11 cellular contexts compared by ENCODE assay signal in genomic region chr9:128454991-128455390, GRCh38. TPM values are rescaled to one million over a fixed set of nuclear protein-coding genes. Genes with fewer than 3 reads are reported as not detected.
DNase-seq lines count a peak whose midpoint lies in the region; ATAC-seq and TF ChIP-seq lines count a peak whose summit lies in the region.
"Had no signal": no experiment of that assay in that cellular context is flagged by ENCODE, and none has a peak within 500 bp of the region (broad histone marks: within the 10 kb centered on the region; RNA-seq: fewer than 3 reads in every experiment).

No MANE protein-coding gene starts in this region.

- peaks cover 37% of the 10 kb centered on the region for H3K79me2 ChIP-seq in Loucy (ENCODE audit: insufficient read depth, low read length)

- H3K4me2 ChIP-seq in Loucy (ENCODE audit: low read depth, low read length, poor library complexity, severe bottlenecking): peak overlapping the region; percentile 96

- no peaks in the 10 kb centered on the region for H3K27me3 ChIP-seq in Loucy (ENCODE audit: insufficient read depth, low read length, poor library complexity, severe bottlenecking)
- H3K27me3 ChIP-seq: body of pancreas had no signal

- peaks cover 16% of the 10 kb centered on the region for H3K4me1 Mint-ChIP-seq in activated CD8-positive, alpha-beta T cell treated with anti-CD3 and anti-CD28 coated beads for 36 hours (ENCODE audit: low read depth)
- H3K4me1 Mint-ChIP-seq in natural killer cell: peaks cover 6 to 24% of the 10 kb centered on the region in 2 donors

- no peak overlapping the region for H2AFZ ChIP-seq in Loucy (ENCODE audit: low read length)

- H3K9me2 ChIP-seq in Loucy (replicated peaks; ENCODE audit: low read depth, low read length): no peaks in the 10 kb centered on the region

- H3K9ac ChIP-seq in Loucy (ENCODE audit: low read depth, low read length, poor library complexity, severe bottlenecking): no peak overlapping the region

- H3K4me3 ChIP-seq in Loucy (ENCODE audit: low read length, poor library complexity, severe bottlenecking): no peak overlapping the region
- H3K4me3 ChIP-seq: mucosa of descending colon had no signal

- H3K36me3 Mint-ChIP-seq in activated CD8-positive, alpha-beta T cell treated with anti-CD3 and anti-CD28 coated beads for 36 hours (ENCODE audit: low read depth): peaks cover 9% of the 10 kb centered on the region
- no peaks in the 10 kb centered on the region for H3K36me3 Mint-ChIP-seq in natural killer cell

- no peaks in the 10 kb centered on the region for H3K9me3 Mint-ChIP-seq in activated CD8-positive, alpha-beta T cell treated with anti-CD3 and anti-CD28 coated beads for 36 hours
- no peaks in the 10 kb centered on the region for H3K9me3 Mint-ChIP-seq in natural killer cell

- H4K20me1 ChIP-seq in Loucy (ENCODE audit: insufficient read depth, low read length, poor library complexity, severe bottlenecking): peaks cover 16% of the 10 kb centered on the region

- no peak for TF ChIP-seq CTCF in Loucy (conservative IDR thresholded peaks at IDR 0.05; ENCODE audit: low read length)
- no peak for TF ChIP-seq CTCF in activated CD8-positive, alpha-beta T cell treated with anti-CD3 and anti-CD28 coated beads for 36 hours (IDR thresholded peaks at IDR 0.05)
- TF ChIP-seq CTCF in natural killer cell (IDR thresholded peaks at IDR 0.05): no peak

- intact Hi-C loops in activated CD8-positive, alpha-beta T cell treated with anti-CD3 and anti-CD28 coated beads for 36 hours (cut with micrococcal nuclease): no loop called here
- intact Hi-C loops in natural killer cell (cut with micrococcal nuclease): no loop called here

- H3F3A ChIP-seq in Loucy (ENCODE audit: low read depth): no peaks in the 10 kb centered on the region

- no peaks in the 10 kb centered on the region for H3K9me3 ChIP-seq in Loucy (ENCODE audit: insufficient read depth, low read depth, low read length)
- H3K9me3 ChIP-seq: body of pancreas, mucosa of descending colon had no signal

- H3K4me3 Mint-ChIP-seq in activated CD8-positive, alpha-beta T cell treated with anti-CD3 and anti-CD28 coated beads for 36 hours: peak overlapping the region; percentile 82
- peak overlapping the region; percentile 98 for H3K4me3 Mint-ChIP-seq in natural killer cell

- H3K4me1 ChIP-seq in Loucy (ENCODE audit: insufficient read depth, low read length, poor library complexity, severe bottlenecking): peaks cover 15% of the 10 kb centered on the region

- no peaks in the 10 kb centered on the region for H3K27me3 Mint-ChIP-seq in activated CD8-positive, alpha-beta T cell treated with anti-CD3 and anti-CD28 coated beads for 36 hours
- H3K27me3 Mint-ChIP-seq in natural killer cell (ENCODE audit: low read depth in 2 of 2): no peaks in the 10 kb centered on the region

- CTCF ChIA-PET in activated CD8-positive, alpha-beta T cell treated with anti-CD3 and anti-CD28 coated beads for 36 hours (lab: Charles Lee): interaction anchor here (0.9 to 1.0 kb wide), 2 partner anchors 16 to 17 kb away, joined by 3 read pairs; no protein-coding TSS in a partner anchor

- DNase-seq in DMS153 treated with DMSO at 0.1 percent for 48 hours (lab: John Stamatoyannopoulos, UW; ENCODE audit: unreplicated experiment): peak; percentile 7
- no peak for DNase-seq in DMS153 (lab: John Stamatoyannopoulos, UW)
- no peak for DNase-seq in activated CD8-positive, alpha-beta T cell treated with anti-CD3 and anti-CD28 coated beads for 36 hours
- DNase-seq in natural killer cell: no peak
- DNase-seq in dermis blood vessel endothelial cell: no peak
- DNase-seq in NCI-H69 (lab: John Stamatoyannopoulos, UW): no peak
- DNase-seq: activated CD4-positive, alpha-beta T cell treated with anti-CD3 and anti-CD28 coated beads, Interleukin-2, amount 50 U/mL, for 4 hours had no signal

- no peak for ATAC-seq in activated CD8-positive, alpha-beta T cell treated with anti-CD3 and anti-CD28 coated beads for 36 hours
- ATAC-seq in natural killer cell: no peak
- no peak for ATAC-seq in GM18519 (IDR thresholded peaks at IDR 0.05; ENCODE audit: low FRiP score, unreplicated experiment)

- H3K36me3 ChIP-seq in Loucy (ENCODE audit: insufficient read depth, low read length): peaks cover 4% of the 10 kb centered on the region; the same call in 1 of the 2 replicates

- peak overlapping the region; percentile 74 for H3K27ac Mint-ChIP-seq in activated CD8-positive, alpha-beta T cell treated with anti-CD3 and anti-CD28 coated beads for 36 hours
- H3K27ac Mint-ChIP-seq in natural killer cell: peak overlapping the region; percentile 90 to 92

- POLR2A ChIA-PET in activated CD8-positive, alpha-beta T cell treated with anti-CD3 and anti-CD28 coated beads for 36 hours (lab: Charles Lee): interaction anchor here (1.1 kb wide), 1 partner anchor 17 kb away, joined by 4 read pairs; no protein-coding TSS in a partner anchor

RNA-seq across cellular contexts. Expression of gene ODF2, which starts 0.8 kb away (rescaled TPM):
- 10 to 100 TPM; 79.3 to 83.6 TPM for total RNA-seq in activated CD8-positive, alpha-beta T cell treated with anti-CD3 and anti-CD28 coated beads for 36 hours
- total RNA-seq in natural killer cell (10 to 100 TPM; 36.4 to 44.4 (median 37.5) TPM), dermis blood vessel endothelial cell (44.2 and 55.7 TPM in 2 replicates)

RNA-seq across cellular contexts. Expression of gene CERCAM, which starts 34.3 kb away (rescaled TPM):
- total RNA-seq in activated CD8-positive, alpha-beta T cell treated with anti-CD3 and anti-CD28 coated beads for 36 hours: 1 to 10 TPM; 3.3 to 3.5 TPM
- total RNA-seq in natural killer cell (10 to 100 TPM; 11.5 to 29.6 (median 24.2) TPM), dermis blood vessel endothelial cell (25.4 and 32.9 TPM in 2 replicates)

RNA-seq across cellular contexts. Expression of gene GLE1, which starts 49.5 kb away (rescaled TPM):
- total RNA-seq in activated CD8-positive, alpha-beta T cell treated with anti-CD3 and anti-CD28 coated beads for 36 hours: 10 to 100 TPM; 46.8 to 48.2 TPM
- 10 to 100 TPM; 21.2 to 33.3 (median 23.3) TPM for total RNA-seq in natural killer cell
- total RNA-seq in dermis blood vessel endothelial cell: 19.4 and 34.2 TPM in 2 replicates
